ENCODE assay signal across 8 cellular contexts in the genomic region with DNA sequence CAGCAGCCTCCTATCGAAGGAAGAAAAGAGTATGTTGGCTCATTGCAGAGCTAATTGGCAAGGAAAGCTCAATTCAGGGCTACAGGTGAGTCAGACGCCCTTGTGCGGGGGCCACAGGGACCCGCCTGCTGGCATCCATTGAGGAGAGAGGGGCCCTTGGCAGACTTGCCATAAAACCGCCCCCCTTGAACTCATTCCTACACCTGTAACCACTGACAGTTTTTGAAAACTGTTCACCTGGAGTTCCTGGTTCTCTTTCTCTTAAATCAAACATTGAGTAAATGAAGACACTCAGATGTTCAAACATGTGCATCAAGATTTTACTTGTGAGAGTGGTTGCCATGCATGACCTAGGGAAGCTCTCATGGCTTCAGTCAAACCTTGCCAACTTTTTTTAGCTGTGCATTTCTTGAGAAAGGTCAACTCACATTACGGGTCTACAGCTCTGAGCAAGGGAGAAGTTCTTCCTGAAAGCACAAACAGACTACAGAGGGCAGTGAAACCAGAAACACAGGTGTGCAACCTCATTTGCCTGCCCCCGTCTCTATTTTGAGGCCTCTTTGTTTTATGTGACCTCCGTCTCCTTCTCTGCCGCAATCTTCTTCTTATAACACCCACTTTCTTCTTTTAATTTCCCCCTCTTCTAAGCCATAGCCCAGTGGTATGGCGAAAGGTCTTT.
A peak's percentile ranks its signal among the peaks of the same experiment; 100 is the strongest.
DNase-seq lines count a peak whose midpoint lies in the region; ATAC-seq, FAIRE-seq and TF ChIP-seq lines count a peak whose summit lies in the region.

No MANE protein-coding gene starts in this region.

- no peak for FAIRE-seq in D721Med (lab: Jason Lieb, UNC)

- H3K4me3 ChIP-seq in coronary artery: peak overlapping the region; percentile 44

- peak overlapping the region; percentile 74 to 89 for H3K27ac ChIP-seq in coronary artery

- DNase-seq in GM10248 (ENCODE audit: extremely low spot score): peak; percentile 78
- DNase-seq in coronary artery (ENCODE audit: low spot score): no peak
- no peak for DNase-seq in D721Med (ENCODE audit: insufficient read length, low spot score)
- DNase-seq in posterior cingulate gyrus: no peak
- DNase-seq in 8988T: no peak
- no peak for DNase-seq in SHP77 treated with DMSO at 0.1 percent for 48 hours (lab: John Stamatoyannopoulos, UW)

- intact Hi-C loops in posterior cingulate gyrus (cut with DNase I): no loop called here

- CTCF ChIA-PET in GM10248 (lab: Yijun Ruan, JAX): interaction anchor here (1.0 to 2.4 kb wide), 10 partner anchors 11 to 483 kb away, joined by 3 to 11 read pairs (median 3); no protein-coding TSS in a partner anchor

- POLR2A ChIA-PET in GM10248 (lab: Yijun Ruan, JAX): no interaction called here

- TF ChIP-seq CTCF in GM10248 (IDR thresholded peaks at IDR 0.05; ENCODE audit: control extremely low read depth, extremely low read depth, low read depth, missing control alignments) (no peak), coronary artery (IDR thresholded peaks at IDR 0.05) (no peak), D721Med (IDR thresholded peaks at IDR 0.05; ENCODE audit: insufficient read depth, missing control alignments) (no peak)

- ATAC-seq in GM19455 (IDR thresholded peaks at IDR 0.05; ENCODE audit: unreplicated experiment) (peak; percentile 79), HG03378 (IDR thresholded peaks at IDR 0.05; ENCODE audit: unreplicated experiment) (peak; percentile 59)
